Comparison of ENCODE assay signal across 8 cellular contexts in genomic region chr12:47636908-47637780, GRCh38.
DNase-seq lines count a peak whose midpoint lies in the region; ATAC-seq and TF ChIP-seq lines count a peak whose summit lies in the region.

No MANE protein-coding gene starts in this region.

- H3K36me3 Mint-ChIP-seq in GM23338 (ENCODE audit: low read depth) (peaks cover 54% of the 10 kb centered on the region), immature natural killer cell (peaks cover 22 to 52% (median 51%) of the 10 kb centered on the region in 3 donors)
- H3K36me3 Mint-ChIP-seq in activated T-helper 17 cell treated with anti-CD3 and anti-CD28 coated beads, Interleukin-2, amount 50 U/mL, for 72 hours (ENCODE audit: low read depth): peaks cover 24% of the 10 kb centered on the region

- H3K9me2 ChIP-seq in GM23338 (ENCODE audit: insufficient read depth): no peaks in the 10 kb centered on the region

- H3K36me3 ChIP-seq in GM23338 (ENCODE audit: insufficient read depth): peaks cover 4% of the 10 kb centered on the region; the same call in 1 of the 2 replicates
- H3K36me3 ChIP-seq in tibial artery: peaks cover 0 to 4% (median 0%) of the 10 kb centered on the region in 3 donors

- H3K4me1 ChIP-seq in GM23338 (ENCODE audit: insufficient read depth) (no peaks in the 10 kb centered on the region), tibial artery (no peaks in the 10 kb centered on the region)

- H3K27me3 ChIP-seq in GM23338 (ENCODE audit: insufficient read depth) (no peaks in the 10 kb centered on the region), tibial artery (no peaks in the 10 kb centered on the region)

- H3K4me3 Mint-ChIP-seq in GM23338: no peak overlapping the region
- H3K4me3 Mint-ChIP-seq in activated T-helper 17 cell treated with anti-CD3 and anti-CD28 coated beads, Interleukin-2, amount 50 U/mL, for 72 hours: no peak overlapping the region
- no peak overlapping the region for H3K4me3 Mint-ChIP-seq in immature natural killer cell

- peaks cover 6% of the 10 kb centered on the region for H3K27me3 Mint-ChIP-seq in GM23338 (ENCODE audit: insufficient read depth, low read depth, poor library complexity)
- H3K27me3 Mint-ChIP-seq in activated T-helper 17 cell treated with anti-CD3 and anti-CD28 coated beads, Interleukin-2, amount 50 U/mL, for 72 hours: no peaks in the 10 kb centered on the region
- no peaks in the 10 kb centered on the region for H3K27me3 Mint-ChIP-seq in immature natural killer cell (ENCODE audit: low read depth in 3 of 3)

- H3K9me3 Mint-ChIP-seq in GM23338 (peaks cover 54% of the 10 kb centered on the region), immature natural killer cell (peaks cover 8 to 25% (median 13%) of the 10 kb centered on the region in 6 donors)
- H3K9me3 Mint-ChIP-seq in activated T-helper 17 cell treated with anti-CD3 and anti-CD28 coated beads, Interleukin-2, amount 50 U/mL, for 72 hours: peaks cover 29% of the 10 kb centered on the region

- DNase-seq in GM23338 (ENCODE audit: low spot score): peak; percentile 94
- DNase-seq in NCI-H69 (lab: John Stamatoyannopoulos, UW): peak; percentile 87
- peak; percentile 6 to 18 (median 10) for DNase-seq in immature natural killer cell
- DNase-seq in tibial artery: peak in 1 of 2 donors; percentile 22
- DNase-seq in cerebellar nuclear complex (lab: John Stamatoyannopoulos, UW): no peak
- no peak for DNase-seq in caudate nucleus (lab: John Stamatoyannopoulos, UW)

- H4K20me1 ChIP-seq in GM23338 (replicated peaks; ENCODE audit: insufficient read depth): no peaks in the 10 kb centered on the region

- H2AFZ ChIP-seq in GM23338: no peak overlapping the region

- H3K27ac Mint-ChIP-seq in GM23338: peak overlapping the region; percentile 91
- peak overlapping the region; percentile 20 for H3K27ac Mint-ChIP-seq in activated T-helper 17 cell treated with anti-CD3 and anti-CD28 coated beads, Interleukin-2, amount 50 U/mL, for 72 hours
- no peak overlapping the region for H3K27ac Mint-ChIP-seq in immature natural killer cell

- H3K4me3 ChIP-seq in GM23338 (no peak overlapping the region), tibial artery (no peak overlapping the region)

- TF ChIP-seq CTCF in GM23338 (conservative IDR thresholded peaks at IDR 0.05; ENCODE audit: low read depth in 2 of 2): peak; percentile 82 to 92
- peak; percentile 16 to 18 for TF ChIP-seq CTCF in tibial artery (IDR thresholded peaks at IDR 0.05)

- H3F3A ChIP-seq in GM23338 (replicated peaks; ENCODE audit: low read depth): peaks cover 11% of the 10 kb centered on the region

- 0 out of 2 replicates have a peak, but pooled peaks cover 8% of the 10 kb centered on the region for H3K79me2 ChIP-seq in GM23338 (replicated peaks; ENCODE audit: insufficient read depth)

- intact Hi-C loops in tibial artery (cut with DNase I; ENCODE audit: low total_unique reads): no loop called here

- no peak overlapping the region for H3K27ac ChIP-seq in GM23338 (ENCODE audit: low read depth)
- no peak overlapping the region for H3K27ac ChIP-seq in tibial artery
- H3K27ac ChIP-seq in caudate nucleus (ENCODE audit: low read depth, low read length): no peak overlapping the region

- no peak overlapping the region for H3K4me2 ChIP-seq in GM23338

- ATAC-seq in GM23338 (peak; percentile 87), HG03565 (IDR thresholded peaks at IDR 0.05; ENCODE audit: unreplicated experiment) (no peak)
- ATAC-seq in activated T-helper 17 cell treated with anti-CD3 and anti-CD28 coated beads, Interleukin-2, amount 50 U/mL, for 72 hours (replicated peaks): peak; percentile 44

- H3K4me1 Mint-ChIP-seq in GM23338 (peaks cover 7% of the 10 kb centered on the region; the same call in 2 of the 3 replicates), immature natural killer cell (peaks cover 0 to 2% of the 10 kb centered on the region in 2 donors)
- peaks cover 19% of the 10 kb centered on the region for H3K4me1 Mint-ChIP-seq in activated T-helper 17 cell treated with anti-CD3 and anti-CD28 coated beads, Interleukin-2, amount 50 U/mL, for 72 hours

- H3K9me3 ChIP-seq in tibial artery: peaks cover 0 to 5% (median 2%) of the 10 kb centered on the region in 3 donors

TF ChIP-seq in GM23338, 12 proteins besides CTCF, POLR2A, EP300 and RAD21 (continues in another document):
- TF ChIP-seq NANOG (IDR thresholded peaks at IDR 0.05; ENCODE audit: borderline replicate concordance): no peak
- TF ChIP-seq ZNF114 (CRISPR knock-in tag; IDR thresholded peaks at IDR 0.05): no peak
- TF ChIP-seq ZNF462 (CRISPR knock-in tag; IDR thresholded peaks at IDR 0.05): peak; percentile 56; the same call in 1 of the 2 replicates
- TF ChIP-seq REST (IDR thresholded peaks at IDR 0.05; ENCODE audit: unreplicated experiment): no peak

Comparison
In these comparisons a context has a peak if more than half of its experiments do, and no peak if none do; other contexts are left out.
1. DNase-seq: peak in GM23338 (single experiment), NCI-H69 (single experiment) and immature natural killer cell (3 of 3); none in cerebellar nuclear complex (0 of 2) and caudate nucleus (0 of 61).
2. H3K27ac Mint-ChIP-seq: peak in GM23338 (single experiment) and activated T-helper 17 cell treated with anti-CD3 and anti-CD28 coated beads, Interleukin-2, amount 50 U/mL, for 72 hours (single experiment); none in immature natural killer cell (0 of 6).